Comparison of ENCODE assay signal across 8 cellular contexts in the genomic region with DNA sequence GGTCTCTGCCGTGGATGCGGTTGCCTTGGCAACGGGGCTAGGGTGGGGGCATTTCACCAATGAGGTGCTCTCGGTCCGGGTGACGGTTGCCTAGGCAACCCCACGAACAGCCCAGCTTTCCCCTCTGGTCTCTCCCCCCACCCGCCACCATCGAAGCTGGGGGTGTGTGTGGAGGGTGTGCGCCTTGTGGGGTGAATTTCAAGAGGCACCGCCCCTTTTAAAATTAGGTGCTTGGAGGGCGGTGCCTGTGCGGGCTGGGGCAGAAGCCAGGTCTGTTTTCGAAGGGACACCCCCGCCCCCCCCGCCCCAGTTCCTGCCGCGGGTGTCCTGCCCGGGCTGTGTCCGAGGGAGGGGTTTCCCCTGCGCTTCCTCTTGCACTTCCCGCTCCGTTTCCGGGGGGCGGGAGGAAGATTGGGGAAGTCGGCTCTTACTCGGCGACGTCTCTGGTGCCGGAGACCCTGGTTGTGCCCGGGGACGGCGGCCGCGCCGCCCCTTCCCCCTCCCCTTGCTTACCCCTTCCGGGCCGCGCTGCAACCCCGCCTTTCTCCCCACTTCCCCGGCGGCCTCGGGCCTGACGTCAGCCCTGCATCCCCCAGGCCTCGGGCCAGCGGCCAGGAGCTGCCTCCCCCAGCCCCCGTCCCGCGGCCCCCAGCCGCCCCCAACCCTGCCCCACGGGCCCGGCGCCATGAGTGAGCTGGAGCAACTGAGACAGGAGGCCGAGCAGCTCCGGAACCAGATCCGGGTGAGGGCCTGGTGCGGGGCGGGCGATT. TPM values are rescaled to one million over a fixed set of nuclear protein-coding genes. Genes with fewer than 3 reads are reported as not detected.
A peak's percentile ranks its signal among the peaks of the same experiment; 100 is the strongest.
DNase-seq lines count a peak whose midpoint lies in the region; ATAC-seq and TF ChIP-seq lines count a peak whose summit lies in the region.

No MANE protein-coding gene starts in this region.

- peak overlapping the region; percentile 18 for H3K56ac ChIP-seq in mesendoderm (ENCODE audit: low read length)

- peaks cover 27 to 29% of the 10 kb centered on the region in 2 donors for H3K4me1 Mint-ChIP-seq in effector memory CD8-positive, alpha-beta T cell (ENCODE audit: low read depth in 2 of 2)

- peaks cover 0 to 41% of the 10 kb centered on the region in 2 experiments; a peak in 2 of 3 replicates for H3K36me3 ChIP-seq in HEK293 (ENCODE audit: control insufficient read depth in 2 of 2, insufficient read depth in 1 of 2, low read length in 2 of 2)
- peaks cover 9% of the 10 kb centered on the region for H3K36me3 ChIP-seq in mesendoderm (ENCODE audit: control insufficient read depth, insufficient read depth, low read length)

- no peak overlapping the region for H3K23ac ChIP-seq in mesendoderm (ENCODE audit: low read length)

- H3K9ac ChIP-seq in mesendoderm (ENCODE audit: low read length), result peak overlapping the region; percentile 46

- POLR2A ChIA-PET in HEK293 (lab: Yijun Ruan, JAX), result interaction anchor here (3.8 kb wide), 1 partner anchor 90 kb away, joined by 26 read pairs; a partner anchor contains a TSS

- H3K36me3 Mint-ChIP-seq in effector memory CD8-positive, alpha-beta T cell (ENCODE audit: insufficient read depth), result peaks cover 82% of the 10 kb centered on the region

- H3K27ac ChIP-seq in HEK293 (ENCODE audit: extremely low read depth, low read depth, low read length) (no peak overlapping the region; the same call in 1 of the 2 replicates), mesendoderm (ENCODE audit: low read depth, low read length) (no peak overlapping the region)

- H3K4me1 ChIP-seq in HEK293 (ENCODE audit: control insufficient read depth, insufficient read depth, low read length) (peaks cover 6% of the 10 kb centered on the region; the same call in 1 of the 2 replicates), mesendoderm (ENCODE audit: control insufficient read depth, low read depth, low read length) (no peaks in the 10 kb centered on the region)

- peak overlapping the region; percentile 92 to 96 for H3K27ac Mint-ChIP-seq in effector memory CD8-positive, alpha-beta T cell

- H2AK5ac ChIP-seq in mesendoderm (ENCODE audit: low read length), result no peak overlapping the region

- peaks cover 4% of the 10 kb centered on the region for H3K79me2 ChIP-seq in mesendoderm (ENCODE audit: control insufficient read depth, insufficient read depth, low read length)

- peak overlapping the region; percentile 89 to 97 for H3K4me3 Mint-ChIP-seq in effector memory CD8-positive, alpha-beta T cell

- H2BK15ac ChIP-seq in mesendoderm (replicated peaks; ENCODE audit: low read depth), result no peak overlapping the region

- H3K4me2 ChIP-seq in mesendoderm (ENCODE audit: low read length), result peak overlapping the region; percentile 38

- H3K9me3 ChIP-seq in HEK293 (ENCODE audit: control insufficient read depth, insufficient read depth, low read depth, low read length), result no peaks in the 10 kb centered on the region

- DNase-seq in GF-D8 (lab: John Stamatoyannopoulos, UW), result peak; percentile 60
- DNase-seq in NCI-H526 treated with DMSO at 0.1 percent for 48 hours (lab: John Stamatoyannopoulos, UW), result peak; percentile 43
- DNase-seq in activated CD8-positive, alpha-beta memory T cell treated with anti-CD3 and anti-CD28 coated beads for 24 hours, result peak; percentile 90
- DNase-seq in effector memory CD8-positive, alpha-beta T cell, result peak; percentile 86 to 94 (median 92)
- DNase-seq in mesendoderm, result peak; percentile 78
- DNase-seq in stimulated activated CD8-positive, alpha-beta memory T cell treated with anti-CD3 and anti-CD28 coated beads, Interleukin-12 subunit alpha, Interleukin-12 subunit beta, amount 100 ng/mL, for 4 hours (ENCODE audit: low read depth), result peak; percentile 73

- no peak for TF ChIP-seq CTCF in HEK293 (tag by site-specific recombination; IDR thresholded peaks at IDR 0.05)

- no peak overlapping the region for H4K8ac ChIP-seq in mesendoderm (ENCODE audit: low read depth, low read length)

- H3K9me3 Mint-ChIP-seq in effector memory CD8-positive, alpha-beta T cell, result no peaks in the 10 kb centered on the region

- H3K4ac ChIP-seq in mesendoderm (ENCODE audit: low read depth, low read length), result peak overlapping the region; percentile 64

- no peak overlapping the region for H4K5ac ChIP-seq in mesendoderm (ENCODE audit: low read length)

- CTCF ChIA-PET in HEK293 (lab: Yijun Ruan, JAX), result interaction anchor here (1.2 to 8.4 kb wide), 2 partner anchors 16 to 30 kb away, joined by 4 to 77 read pairs; a partner anchor contains a TSS

- H3K4me3 ChIP-seq in HEK293 (ENCODE audit: low read depth, low read length) (peak overlapping the region; percentile 97), mesendoderm (ENCODE audit: low read length) (peak overlapping the region; percentile 56)

- ATAC-seq in effector memory CD8-positive, alpha-beta T cell (replicated peaks), result peak; percentile 63
- ATAC-seq in GM18858 (IDR thresholded peaks at IDR 0.05; ENCODE audit: unreplicated experiment), result no peak

- no peak overlapping the region for H2BK5ac ChIP-seq in mesendoderm (ENCODE audit: low read length)

- H3K27me3 ChIP-seq in mesendoderm (ENCODE audit: insufficient read depth, low read length, poor library complexity), result no peaks in the 10 kb centered on the region

- peak overlapping the region; percentile 16 for H3K18ac ChIP-seq in mesendoderm (ENCODE audit: low read length)

- no peaks in the 10 kb centered on the region for H3K27me3 Mint-ChIP-seq in effector memory CD8-positive, alpha-beta T cell

- WGBS in mesendoderm (ENCODE audit: extremely low coverage, insufficient coverage, low lambda C conversion rate), result no CpG with 5 or more reads among the region's 59 CpGs

- H3K79me1 ChIP-seq in mesendoderm (ENCODE audit: low read length), result peaks cover 5% of the 10 kb centered on the region

- no peak overlapping the region for H2BK120ac ChIP-seq in mesendoderm (ENCODE audit: low read depth, low read length)

TF ChIP-seq in HEK293, 187 proteins besides CTCF, POLR2A, EP300 and RAD21 (continues in another document):
- TF ChIP-seq ZNF791 (tag by site-specific recombination; IDR thresholded peaks at IDR 0.05), result no peak
- peak; percentile 13; the same call in 1 of the 2 replicates for TF ChIP-seq ZNF394 (tag by site-specific recombination; IDR thresholded peaks at IDR 0.05; ENCODE audit: borderline replicate concordance)
- TF ChIP-seq, protein P1, sequence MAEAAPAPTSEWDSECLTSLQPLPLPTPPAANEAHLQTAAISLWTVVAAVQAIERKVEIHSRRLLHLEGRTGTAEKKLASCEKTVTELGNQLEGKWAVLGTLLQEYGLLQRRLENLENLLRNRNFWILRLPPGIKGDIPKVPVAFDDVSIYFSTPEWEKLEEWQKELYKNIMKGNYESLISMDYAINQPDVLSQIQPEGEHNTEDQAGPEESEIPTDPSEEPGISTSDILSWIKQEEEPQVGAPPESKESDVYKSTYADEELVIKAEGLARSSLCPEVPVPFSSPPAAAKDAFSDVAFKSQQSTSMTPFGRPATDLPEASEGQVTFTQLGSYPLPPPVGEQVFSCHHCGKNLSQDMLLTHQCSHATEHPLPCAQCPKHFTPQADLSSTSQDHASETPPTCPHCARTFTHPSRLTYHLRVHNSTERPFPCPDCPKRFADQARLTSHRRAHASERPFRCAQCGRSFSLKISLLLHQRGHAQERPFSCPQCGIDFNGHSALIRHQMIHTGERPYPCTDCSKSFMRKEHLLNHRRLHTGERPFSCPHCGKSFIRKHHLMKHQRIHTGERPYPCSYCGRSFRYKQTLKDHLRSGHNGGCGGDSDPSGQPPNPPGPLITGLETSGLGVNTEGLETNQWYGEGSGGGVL (tag by site-specific recombination; IDR thresholded peaks at IDR 0.05), result peak; percentile 73
- TF ChIP-seq, protein P2, sequence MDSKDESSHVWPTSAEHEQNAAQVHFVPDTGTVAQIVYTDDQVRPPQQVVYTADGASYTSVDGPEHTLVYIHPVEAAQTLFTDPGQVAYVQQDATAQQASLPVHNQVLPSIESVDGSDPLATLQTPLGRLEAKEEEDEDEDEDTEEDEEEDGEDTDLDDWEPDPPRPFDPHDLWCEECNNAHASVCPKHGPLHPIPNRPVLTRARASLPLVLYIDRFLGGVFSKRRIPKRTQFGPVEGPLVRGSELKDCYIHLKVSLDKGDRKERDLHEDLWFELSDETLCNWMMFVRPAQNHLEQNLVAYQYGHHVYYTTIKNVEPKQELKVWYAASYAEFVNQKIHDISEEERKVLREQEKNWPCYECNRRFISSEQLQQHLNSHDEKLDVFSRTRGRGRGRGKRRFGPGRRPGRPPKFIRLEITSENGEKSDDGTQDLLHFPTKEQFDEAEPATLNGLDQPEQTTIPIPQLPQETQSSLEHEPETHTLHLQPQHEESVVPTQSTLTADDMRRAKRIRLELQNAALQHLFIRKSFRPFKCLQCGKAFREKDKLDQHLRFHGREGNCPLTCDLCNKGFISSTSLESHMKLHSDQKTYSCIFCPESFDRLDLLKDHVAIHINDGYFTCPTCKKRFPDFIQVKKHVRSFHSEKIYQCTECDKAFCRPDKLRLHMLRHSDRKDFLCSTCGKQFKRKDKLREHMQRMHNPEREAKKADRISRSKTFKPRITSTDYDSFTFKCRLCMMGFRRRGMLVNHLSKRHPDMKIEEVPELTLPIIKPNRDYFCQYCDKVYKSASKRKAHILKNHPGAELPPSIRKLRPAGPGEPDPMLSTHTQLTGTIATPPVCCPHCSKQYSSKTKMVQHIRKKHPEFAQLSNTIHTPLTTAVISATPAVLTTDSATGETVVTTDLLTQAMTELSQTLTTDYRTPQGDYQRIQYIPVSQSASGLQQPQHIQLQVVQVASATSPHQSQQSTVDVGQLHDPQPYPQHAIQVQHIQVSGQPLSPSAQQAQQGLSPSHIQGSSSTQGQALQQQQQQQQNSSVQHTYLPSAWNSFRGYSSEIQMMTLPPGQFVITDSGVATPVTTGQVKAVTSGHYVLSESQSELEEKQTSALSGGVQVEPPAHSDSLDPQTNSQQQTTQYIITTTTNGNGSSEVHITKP (tag by site-specific recombination; IDR thresholded peaks at IDR 0.05), result 0 out of 2 replicates have a peak, but pooled peaks have one; percentile 13

RNA-seq across cellular contexts. Expression of a gene that starts 2.2 kb away (rescaled TPM):
- polyA plus RNA-seq in mesendoderm (2013, experiment 1 of 2), result 68.1 TPM
- polyA plus RNA-seq in mesendoderm (2013, experiment 2 of 2), result 70.0 TPM

RNA-seq across cellular contexts. Expression of a gene that starts 18.3 kb away (rescaled TPM):
- 23.5 TPM for polyA plus RNA-seq in mesendoderm (2013, experiment 1 of 2)
- polyA plus RNA-seq in mesendoderm (2013, experiment 2 of 2), result 25.0 TPM

RNA-seq across cellular contexts. Expression of a gene that starts 19.5 kb away (rescaled TPM):
- polyA plus RNA-seq in mesendoderm (2013, experiment 1 of 2), result 0.39 TPM
- 0.42 TPM for polyA plus RNA-seq in mesendoderm (2013, experiment 2 of 2)

RNA-seq across cellular contexts. Expression of a gene that starts 30.2 kb away (rescaled TPM):
- polyA plus RNA-seq in mesendoderm (2013, experiment 1 of 2), result 115 TPM
- polyA plus RNA-seq in mesendoderm (2013, experiment 2 of 2), result 113 TPM

RNA-seq across cellular contexts. Expression of a gene that starts 34.4 kb away (rescaled TPM):
- 1.0 TPM for polyA plus RNA-seq in mesendoderm (2013, experiment 1 of 2)
- polyA plus RNA-seq in mesendoderm (2013, experiment 2 of 2), result 0.84 TPM
